ENCODE assay signal across 10 cellular contexts in the genomic region with DNA sequence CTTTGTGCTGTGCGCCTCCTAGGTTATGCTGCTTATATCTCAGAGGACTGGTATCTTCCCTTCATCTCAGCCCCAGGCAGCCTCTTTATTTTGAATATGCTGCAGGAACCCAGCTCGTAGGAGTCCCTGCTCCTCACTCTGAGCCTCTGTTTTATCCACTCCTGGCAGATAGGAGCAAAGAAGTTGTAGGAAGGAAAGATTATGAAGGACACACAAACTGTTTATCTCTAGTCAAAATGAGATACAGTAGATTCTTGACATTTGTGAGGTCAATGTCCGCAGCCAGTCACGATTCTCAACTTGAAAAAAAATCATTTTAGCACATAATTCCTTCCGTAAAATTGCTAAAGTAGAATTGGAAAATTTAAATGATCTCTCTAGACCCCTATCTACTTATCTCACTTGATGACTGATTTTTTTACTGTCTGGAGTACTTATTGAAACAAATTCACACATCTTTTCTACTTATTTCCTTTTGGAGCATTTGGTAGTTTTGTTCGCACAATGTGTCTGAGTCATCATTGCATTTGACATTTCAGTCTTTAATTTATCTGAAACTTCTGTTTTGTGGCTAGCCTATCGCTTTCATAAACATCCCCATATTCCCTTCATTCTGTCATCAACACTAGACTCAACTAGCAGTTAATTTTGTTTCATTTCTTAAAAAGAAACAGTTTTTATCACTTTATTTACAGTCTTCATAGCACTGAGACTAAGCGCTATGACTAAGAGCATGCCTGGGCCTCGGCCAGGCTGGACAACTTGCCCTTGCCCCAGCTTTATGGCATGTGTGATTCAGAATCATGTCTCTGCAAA. TPM values are rescaled to one million over a fixed set of nuclear protein-coding genes. Genes with fewer than 3 reads are reported as not detected.
DNase-seq lines count a peak whose midpoint lies in the region; ATAC-seq and TF ChIP-seq lines count a peak whose summit lies in the region.
"Had no signal": no experiment of that assay in that cellular context is flagged by ENCODE, and none has a peak within 500 bp of the region (broad histone marks: within the 10 kb centered on the region; RNA-seq: fewer than 3 reads in every experiment).

No MANE protein-coding gene starts in this region.

- TF ChIP-seq POLR2A in gastroesophageal sphincter (IDR thresholded peaks at IDR 0.05), result no peak

- H3K27ac Mint-ChIP-seq in activated naive CD4-positive, alpha-beta T cell treated with anti-CD3 and anti-CD28 coated beads, Interleukin-2, amount 50 U/mL, for 24 hours, result peak overlapping the region; percentile 82

- no peak overlapping the region for H3K4me3 ChIP-seq in HFF-Myc (replicated peaks; ENCODE audit: low read depth, low read length)
- no peak overlapping the region for H3K4me3 ChIP-seq in gastroesophageal sphincter
- H3K4me3 ChIP-seq: spleen had no signal

- H3K9me3 Mint-ChIP-seq in activated naive CD4-positive, alpha-beta T cell treated with anti-CD3 and anti-CD28 coated beads, Interleukin-2, amount 50 U/mL, for 24 hours, result no peaks in the 10 kb centered on the region

- WGBS in gastroesophageal sphincter (ENCODE audit: low coverage in 1 of 2), 2 donors, result 66 to 88% methylated on average over 8 of the region's 9 CpGs

- no peaks in the 10 kb centered on the region for H3K27me3 ChIP-seq in gastroesophageal sphincter
- H3K27me3 ChIP-seq: spleen had no signal

- peaks cover 14% of the 10 kb centered on the region for H3K36me3 Mint-ChIP-seq in activated naive CD4-positive, alpha-beta T cell treated with anti-CD3 and anti-CD28 coated beads, Interleukin-2, amount 50 U/mL, for 24 hours

- DNase-seq in AG08395 (ENCODE audit: low spot score) (peak; percentile 78), HFF-Myc (ENCODE audit: extremely low read depth, low read depth) (peak; percentile 25), kidney glomerular epithelial cell (lab: John Stamatoyannopoulos, UW) (peak; percentile 36), NCI-H524 (lab: John Stamatoyannopoulos, UW) (no peak), DMS114 treated with DMSO at 0.1 percent for 48 hours (lab: John Stamatoyannopoulos, UW; ENCODE audit: unreplicated experiment) (no peak)
- DNase-seq: DND-41, spleen had no signal

- peaks cover 80% of the 10 kb centered on the region for H3K4me1 Mint-ChIP-seq in activated naive CD4-positive, alpha-beta T cell treated with anti-CD3 and anti-CD28 coated beads, Interleukin-2, amount 50 U/mL, for 24 hours

- no peaks in the 10 kb centered on the region for H3K4me1 ChIP-seq in gastroesophageal sphincter

- TF ChIP-seq CTCF in HFF-Myc (IDR thresholded peaks at IDR 0.05; ENCODE audit: low read depth, low read length, missing control alignments) (no peak), gastroesophageal sphincter (IDR thresholded peaks at IDR 0.05) (no peak)

- H3K36me3 ChIP-seq in gastroesophageal sphincter, result no peaks in the 10 kb centered on the region

- H3K4me3 Mint-ChIP-seq in activated naive CD4-positive, alpha-beta T cell treated with anti-CD3 and anti-CD28 coated beads, Interleukin-2, amount 50 U/mL, for 24 hours, result peak overlapping the region; percentile 51

- no peak for TF ChIP-seq EP300 in gastroesophageal sphincter (IDR thresholded peaks at IDR 0.05)

- H3K27me3 Mint-ChIP-seq in activated naive CD4-positive, alpha-beta T cell treated with anti-CD3 and anti-CD28 coated beads, Interleukin-2, amount 50 U/mL, for 24 hours, result no peaks in the 10 kb centered on the region

- H3K27ac ChIP-seq in gastroesophageal sphincter, result no peak overlapping the region

- no peaks in the 10 kb centered on the region for H3K9me3 ChIP-seq in gastroesophageal sphincter
- H3K9me3 ChIP-seq: spleen had no signal

- ATAC-seq in GM18520 (IDR thresholded peaks at IDR 0.05; ENCODE audit: unreplicated experiment), result no peak
- no peak for ATAC-seq in gastroesophageal sphincter

RNA-seq across cellular contexts. Expression of a gene that starts 15.8 kb away (rescaled TPM):
- 1 to 10 TPM; 3.6 to 6.3 (median 4.8) TPM for total RNA-seq in gastroesophageal sphincter

Comparison
In these comparisons a context has a peak if more than half of its experiments do, and no peak if none do; other contexts are left out.
1. DNase-seq: peak in AG08395 (single experiment), HFF-Myc (single experiment) and kidney glomerular epithelial cell (single experiment); none in NCI-H524 (0 of 2) and DMS114 treated with DMSO at 0.1 percent for 48 hours (single experiment).